19 cellular contexts compared by ENCODE assay signal in genomic region chr5:592158-592557, GRCh38. TPM values are rescaled to one million over a fixed set of nuclear protein-coding genes. Genes with fewer than 3 reads are reported as not detected.
A peak's percentile ranks its signal among the peaks of the same experiment; 100 is the strongest.
DNase-seq lines count a peak whose midpoint lies in the region; ATAC-seq and TF ChIP-seq lines count a peak whose summit lies in the region.
"Had no signal": no experiment of that assay in that cellular context is flagged by ENCODE, and none has a peak within 500 bp of the region (broad histone marks: within the 10 kb centered on the region; RNA-seq: fewer than 3 reads in every experiment).

No MANE protein-coding gene starts in this region.

- peaks cover 4% of the 10 kb centered on the region for H3K4me1 Mint-ChIP-seq in activated T-cell treated with anti-CD3 and anti-CD28 coated beads, Interleukin-2, amount 50 U/mL, for 24 hours (ENCODE audit: low read depth)
- no peaks in the 10 kb centered on the region for H3K4me1 Mint-ChIP-seq in type B pancreatic cell (ENCODE audit: unreplicated experiment)

- no peaks in the 10 kb centered on the region for H3F3A ChIP-seq in PC-3 (ENCODE audit: low read length, unreplicated experiment)

- no peak overlapping the region for H3K4me3 Mint-ChIP-seq in activated T-cell treated with anti-CD3 and anti-CD28 coated beads, Interleukin-2, amount 50 U/mL, for 24 hours
- no peak overlapping the region for H3K4me3 Mint-ChIP-seq in type B pancreatic cell

- H2AFZ ChIP-seq in PC-3 (ENCODE audit: low read length), result no peak overlapping the region

- H3K9me3 ChIP-seq in PC-3 (ENCODE audit: low read length), result no peaks in the 10 kb centered on the region
- H3K9me3 ChIP-seq: ovary, upper lobe of left lung had no signal

- H3K4me3 ChIP-seq in PC-3 (ENCODE audit: low read length), result no peak overlapping the region
- H3K4me3 ChIP-seq: GM12878, ovary, upper lobe of left lung had no signal

- ATAC-seq in PC-3 (0 out of 2 replicates have a peak, but pooled peaks have one; percentile 22), foreskin keratinocyte (peak; percentile 31)
- ATAC-seq: GM12878 had no signal

- H3K27me3 ChIP-seq in PC-3 (ENCODE audit: low read length) (peaks cover 46% of the 10 kb centered on the region), foreskin keratinocyte (peaks cover 29% of the 10 kb centered on the region)
- H3K27me3 ChIP-seq: ovary, upper lobe of left lung had no signal

- intact Hi-C loops in PC-3 (cut with micrococcal nuclease), result no loop called here

- DNase-seq in activated T-cell treated with anti-CD3 and anti-CD28 coated beads, Interleukin-2, amount 50 U/mL, for 24 hours, result peak; percentile 13
- DNase-seq in activated T-cell treated with anti-CD3 and anti-CD28 coated beads for 4 hours (no peak), PC-3 (no peak), foreskin keratinocyte (peak in 1 of 2 donors; percentile 23), type B pancreatic cell (ENCODE audit: extremely low spot score, unreplicated experiment) (peak; percentile 50), AML-193 (lab: John Stamatoyannopoulos, UW) (no peak), OCI-M1 (lab: John Stamatoyannopoulos, UW) (no peak), NCI-H510A treated with DMSO at 0.1 percent for 48 hours (lab: John Stamatoyannopoulos, UW) (no peak)
- DNase-seq: activated CD4-positive, alpha-beta T cell treated with anti-CD3 and anti-CD28 coated beads, Interleukin-2, amount 50 U/mL, for 4 hours; activated naive CD4-positive, alpha-beta T cell treated with Interleukin-2 at 50 U/mL for 16 hours; activated T-cell treated with anti-CD3 and anti-CD28 coated beads, Interleukin-2, amount 50 U/mL, for 1 hour; GF-D8; MV-4-11; NCI-H2081; Right ventricle myocardium superior had no signal

- H4K20me1 ChIP-seq in PC-3 (ENCODE audit: low read length), result no peaks in the 10 kb centered on the region

- no peak overlapping the region for H3K4me2 ChIP-seq in PC-3 (ENCODE audit: low read length)

- POLR2A ChIA-PET in PC-3 (lab: Charles Lee; ENCODE audit: unreplicated experiment), result no interaction called here

- H3K27ac ChIP-seq in PC-3 (ENCODE audit: low read length), result no peak overlapping the region
- H3K27ac ChIP-seq in foreskin keratinocyte, result no peak overlapping the region
- H3K27ac ChIP-seq: ovary, upper lobe of left lung had no signal

- H3K4me1 ChIP-seq in PC-3 (ENCODE audit: insufficient read depth, low read length) (no peaks in the 10 kb centered on the region), foreskin keratinocyte (no peaks in the 10 kb centered on the region)
- H3K4me1 ChIP-seq: upper lobe of left lung had no signal

- peaks cover 9% of the 10 kb centered on the region for H3K9me3 Mint-ChIP-seq in activated T-cell treated with anti-CD3 and anti-CD28 coated beads, Interleukin-2, amount 50 U/mL, for 24 hours
- H3K9me3 Mint-ChIP-seq in type B pancreatic cell, result peaks cover 10% of the 10 kb centered on the region

- no peak for TF ChIP-seq CTCF in PC-3 (conservative IDR thresholded peaks at IDR 0.05; ENCODE audit: low read depth, low read length)
- no peak for TF ChIP-seq CTCF in foreskin keratinocyte (conservative IDR thresholded peaks at IDR 0.05)
- no peak for TF ChIP-seq CTCF in type B pancreatic cell (conservative IDR thresholded peaks at IDR 0.05)

- CTCF ChIA-PET in PC-3 (lab: Charles Lee), result no interaction called here

- H3K27ac Mint-ChIP-seq in activated T-cell treated with anti-CD3 and anti-CD28 coated beads, Interleukin-2, amount 50 U/mL, for 24 hours, result no peak overlapping the region
- no peak overlapping the region for H3K27ac Mint-ChIP-seq in type B pancreatic cell

- H3K36me3 Mint-ChIP-seq in activated T-cell treated with anti-CD3 and anti-CD28 coated beads, Interleukin-2, amount 50 U/mL, for 24 hours (ENCODE audit: low read depth), result no peaks in the 10 kb centered on the region
- no peaks in the 10 kb centered on the region for H3K36me3 Mint-ChIP-seq in type B pancreatic cell
- H3K36me3 Mint-ChIP-seq: CD14-positive monocyte had no signal

- peaks cover 50% of the 10 kb centered on the region for H3K27me3 Mint-ChIP-seq in activated T-cell treated with anti-CD3 and anti-CD28 coated beads, Interleukin-2, amount 50 U/mL, for 24 hours
- H3K27me3 Mint-ChIP-seq in type B pancreatic cell, result peaks cover 70% of the 10 kb centered on the region

- no peaks in the 10 kb centered on the region for H3K36me3 ChIP-seq in PC-3 (ENCODE audit: low read depth, low read length)
- H3K36me3 ChIP-seq: ovary, upper lobe of left lung had no signal

- H3K79me2 ChIP-seq in PC-3 (ENCODE audit: low read length), result no peaks in the 10 kb centered on the region

- no peaks in the 10 kb centered on the region for H3K9me2 ChIP-seq in PC-3 (replicated peaks; ENCODE audit: low read length)

- no peak overlapping the region for H3K9ac ChIP-seq in PC-3 (ENCODE audit: low read length)

- BruUV-seq in PC-3 (replicated peaks; lab: Mats Ljungman, UMichigan), result no TSS peak

RNA-seq across cellular contexts. Expression of gene CEP72, which starts 20.0 kb away (rescaled TPM):
- total RNA-seq in PC-3 (2014; rRNA removed) (17.3 and 23.6 TPM in 2 replicates), foreskin keratinocyte (11.2 and 11.5 TPM in 2 replicates), type B pancreatic cell (ENCODE audit: low replicate concordance) (14.2 and 27.8 TPM in 2 replicates)
- polyA plus RNA-seq in foreskin keratinocyte, result 5.2 and 5.8 TPM in 2 replicates

Comparison
In these comparisons a context has a peak if more than half of its experiments do, and no peak if none do; other contexts are left out.
1. DNase-seq: peak in activated T-cell treated with anti-CD3 and anti-CD28 coated beads, Interleukin-2, amount 50 U/mL, for 24 hours (single experiment) and type B pancreatic cell (single experiment); none in activated T-cell treated with anti-CD3 and anti-CD28 coated beads for 4 hours (single experiment), PC-3 (single experiment), AML-193 (0 of 2), OCI-M1 (single experiment) and NCI-H510A treated with DMSO at 0.1 percent for 48 hours (single experiment).